Comparison of ENCODE assay signal across 1 cellular context in genomic region chr22:20388200-20388599, GRCh38.
TF ChIP-seq lines count a peak whose summit lies in the region.

No MANE protein-coding gene starts in this region.

TF ChIP-seq in K562, 482 proteins besides CTCF, POLR2A, EP300 and RAD21:
- TF ChIP-seq CREM (IDR thresholded peaks at IDR 0.05; ENCODE audit: low read depth) (no peak), HEY1 (CRISPR knock-in tag; IDR thresholded peaks at IDR 0.05; ENCODE audit: borderline replicate concordance) (peak; percentile 51; the same call in 1 of the 2 replicates), GABPB2 (CRISPR knock-in tag; conservative IDR thresholded peaks at IDR 0.05) (no peak), CBX2 (IDR thresholded peaks at IDR 0.05; ENCODE audit: insufficient read depth, low read length, poor library complexity, severe bottlenecking) (peak; percentile 36), ZNF274 (IDR thresholded peaks at IDR 0.05; ENCODE audit: borderline replicate concordance, low read depth, low read length) (no peak), MIER1 (IDR thresholded peaks at IDR 0.05; ENCODE audit: low read depth) (no peak), ATF3 (IDR thresholded peaks at IDR 0.05) (no peak), ATF3 (CRISPR knock-in tag; conservative IDR thresholded peaks at IDR 0.05) (no peak), SETDB1 (IDR thresholded peaks at IDR 0.05; ENCODE audit: low read length) (no peak), KAT7 (CRISPR knock-in tag; IDR thresholded peaks at IDR 0.05; ENCODE audit: borderline replicate concordance) (no peak), TAF9B (IDR thresholded peaks at IDR 0.05; ENCODE audit: partially characterized antibody) (no peak)
